ENCODE assay signal across 8 cellular contexts in the genomic region with DNA sequence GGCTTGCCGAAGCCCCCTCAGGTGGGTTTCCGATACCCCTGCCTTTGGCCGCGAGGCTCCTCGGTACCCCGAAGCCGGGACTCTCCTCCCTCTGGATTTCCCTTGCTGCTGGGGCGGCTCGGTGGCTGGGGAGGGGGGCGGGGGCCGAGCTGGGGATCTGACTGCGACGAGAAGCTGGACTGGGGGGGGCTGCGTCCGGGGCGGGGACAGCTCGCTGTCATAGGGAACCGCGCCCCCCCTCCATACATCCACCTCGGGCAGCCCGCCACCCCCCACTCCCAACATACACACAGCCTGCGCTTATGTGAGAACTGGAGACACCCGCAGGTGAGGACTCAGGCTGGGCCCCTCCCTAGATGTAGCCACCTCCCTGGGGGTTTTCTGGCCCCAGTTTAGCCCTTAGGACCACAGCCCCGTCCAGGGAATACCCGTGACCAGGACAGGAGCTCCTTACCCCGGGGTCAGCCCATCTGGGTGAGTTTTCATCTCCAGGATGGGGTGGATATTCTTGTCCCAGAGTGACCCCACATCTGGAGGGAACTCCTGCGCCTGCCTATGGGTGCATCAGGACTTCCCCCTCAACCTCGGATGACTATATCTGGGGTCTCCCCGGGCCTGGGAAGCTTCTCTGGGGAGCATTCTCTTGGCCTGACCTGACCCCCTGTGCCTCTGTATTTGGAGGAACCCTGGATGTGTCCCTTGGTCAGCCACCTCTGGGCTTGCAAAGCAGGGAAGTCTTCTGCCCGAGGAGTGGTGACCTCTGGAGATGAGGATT. TPM values are rescaled to one million over a fixed set of nuclear protein-coding genes. Genes with fewer than 3 reads are reported as not detected.
DNase-seq lines count a peak whose midpoint lies in the region; ATAC-seq, FAIRE-seq and TF ChIP-seq lines count a peak whose summit lies in the region.

No MANE protein-coding gene starts in this region.

- H4K20me1 ChIP-seq in DND-41 (ENCODE audit: insufficient read depth, low read length) (peaks cover 8% of the 10 kb centered on the region; the same call in 1 of the 2 replicates), PC-3 (ENCODE audit: low read length) (no peaks in the 10 kb centered on the region), H1 (replicated peaks in 1 of 2; ENCODE audit: control insufficient read depth in 1 of 2, insufficient read depth in 2 of 2, low read length in 2 of 2) (peaks cover 2 to 4% of the 10 kb centered on the region in 2 experiments)

- no peak for ATAC-seq in DND-41 (ENCODE audit: insufficient read depth, low read depth)
- peak; percentile 14 for ATAC-seq in PC-3
- no peak for ATAC-seq in psoas muscle
- no peak for ATAC-seq in HG02938 (IDR thresholded peaks at IDR 0.05; ENCODE audit: unreplicated experiment)

- H2BK20ac ChIP-seq in H1 (ENCODE audit: low read length), result no peak overlapping the region

- H3K18ac ChIP-seq in H1 (ENCODE audit: extremely low read depth, low read length), result no peak overlapping the region

- intact Hi-C loops in PC-3 (cut with micrococcal nuclease), result loop anchor here (2.0 to 5.0 kb wide), 2 partner anchors 83 to 281 kb away; no protein-coding TSS in a partner anchor
- intact Hi-C loops in psoas muscle (cut with DNase I), result loop anchor here (5.0 kb wide), 3 partner anchors 86 to 281 kb away; partner anchors contain the start of gene AQP6 (in 1 of the 2)

- FAIRE-seq in H1 (lab: Jason Lieb, UNC), result no peak

- TF ChIP-seq RAD21 in H1 (IDR thresholded peaks at IDR 0.05 in 1 of 2, conservative IDR thresholded peaks at IDR 0.05 in 1 of 2; ENCODE audit: low read depth in 2 of 2, low read length in 2 of 2), result no peak

- H3K4me1 ChIP-seq in DND-41 (ENCODE audit: insufficient read depth, low read length), result peaks cover 50% of the 10 kb centered on the region
- peaks cover 11% of the 10 kb centered on the region for H3K4me1 ChIP-seq in PC-3 (ENCODE audit: insufficient read depth, low read length)
- peaks cover 3 to 9% (median 8%) of the 10 kb centered on the region in 4 experiments for H3K4me1 ChIP-seq in H1 (replicated peaks in 1 of 4; ENCODE audit: control insufficient read depth in 3 of 4, insufficient read depth in 4 of 4, low read length in 3 of 4)
- no peaks in the 10 kb centered on the region for H3K4me1 ChIP-seq in psoas muscle

- no peak overlapping the region for H2BK12ac ChIP-seq in H1 (ENCODE audit: low read depth, low read length)

- peak overlapping the region; percentile 89 for H3K4me2 ChIP-seq in DND-41 (ENCODE audit: insufficient read depth, low read length)
- H3K4me2 ChIP-seq in PC-3 (ENCODE audit: low read length), result peak overlapping the region; percentile 94
- H3K4me2 ChIP-seq in H1 (ENCODE audit: insufficient read depth in 1 of 2, low read depth in 2 of 2, low read length in 2 of 2), result peak overlapping the region; percentile 94 to 95

- no peak for TF ChIP-seq CTCF in DND-41 (IDR thresholded peaks at IDR 0.05; ENCODE audit: borderline replicate concordance, extremely low read depth, low read length, poor library complexity, severe bottlenecking)
- no peak for TF ChIP-seq CTCF in PC-3 (conservative IDR thresholded peaks at IDR 0.05; ENCODE audit: low read depth, low read length)
- TF ChIP-seq CTCF in H1 (IDR thresholded peaks at IDR 0.05; ENCODE audit: control extremely low read depth in 1 of 3, insufficient read depth in 1 of 3, low read depth in 1 of 3, low read length in 3 of 3), result no peak
- no peak for TF ChIP-seq CTCF in psoas muscle (IDR thresholded peaks at IDR 0.05)

- peak overlapping the region; percentile 68; the same call in 1 of the 2 replicates for H2AFZ ChIP-seq in DND-41 (ENCODE audit: low read depth, low read length)
- H2AFZ ChIP-seq in PC-3 (ENCODE audit: low read length), result peak overlapping the region; percentile 75
- no peak overlapping the region for H2AFZ ChIP-seq in H1 (ENCODE audit: low read length)

- WGBS in H1 (ENCODE audit: extremely low coverage in 1 of 2, insufficient coverage in 1 of 2, insufficient read length in 1 of 2, insufficient replicate concordance in 2 of 2, low coverage in 1 of 2, low lambda C conversion rate in 2 of 2, missing lambda C conversion rate in 1 of 2), 2 experiments, result 28% methylated on average over 16 of the region's 30 CpGs; no CpG with 5 or more reads in 1 of the 2 experiments
- WGBS in psoas muscle, 3 donors, result 17 to 28% (median 17%) methylated on average over 20 to 30 of the region's 30 CpGs

- H3K27me3 ChIP-seq in DND-41 (ENCODE audit: insufficient read depth, low read length, poor library complexity) (peaks cover 35% of the 10 kb centered on the region), PC-3 (ENCODE audit: low read length) (no peaks in the 10 kb centered on the region), H1 (replicated peaks in 1 of 4; ENCODE audit: control insufficient read depth in 3 of 4, extremely low read depth in 1 of 4, insufficient read depth in 3 of 4, low read length in 3 of 4) (peaks cover 26 to 74% (median 59%) of the 10 kb centered on the region in 4 experiments), psoas muscle (ENCODE audit: insufficient read depth in 3 of 3, low read length in 2 of 3) (peaks cover 0 to 15% (median 0%) of the 10 kb centered on the region in 3 donors)

- DNase-seq in DND-41 (no peak), PC-3 (no peak), H1 (ENCODE audit: low read depth in 1 of 2, low spot score in 2 of 2) (peak in 1 of 2 experiments; percentile 46), psoas muscle (no peak), HUDEP-2 (lab: John Stamatoyannopoulos, UW; ENCODE audit: unreplicated experiment in 76 of 76) (no peak), NCI-H1694 treated with DMSO at 0.1 percent for 48 hours (lab: John Stamatoyannopoulos, UW) (no peak)
- no peak for DNase-seq in activated CD4-positive, alpha-beta T cell treated with anti-CD3 and anti-CD28 coated beads, Interleukin-2, amount 50 U/mL, for 48 hours

- peaks cover 8% of the 10 kb centered on the region for H3K23me2 ChIP-seq in H1 (ENCODE audit: low read depth, low read length)

- H2AK5ac ChIP-seq in H1 (ENCODE audit: low read depth, low read length), result 0 out of 2 replicates have a peak overlapping the region, but pooled peaks have one; percentile 75

- H3K27ac ChIP-seq in DND-41 (ENCODE audit: low read length) (no peak overlapping the region), PC-3 (ENCODE audit: low read length) (no peak overlapping the region), H1 (ENCODE audit: low read depth, low read length) (no peak overlapping the region), psoas muscle (no peak overlapping the region)

- no peak overlapping the region for H3K14ac ChIP-seq in H1 (ENCODE audit: insufficient read length)

- no peak overlapping the region for H4K5ac ChIP-seq in H1 (ENCODE audit: insufficient read length, low read depth, low read length)

- no peak overlapping the region for H2BK120ac ChIP-seq in H1 (replicated peaks; ENCODE audit: low read depth, low read length)

- H3K79me2 ChIP-seq in DND-41 (ENCODE audit: insufficient read depth, low read length), result no peaks in the 10 kb centered on the region
- no peaks in the 10 kb centered on the region for H3K79me2 ChIP-seq in PC-3 (ENCODE audit: low read length)
- no peaks in the 10 kb centered on the region for H3K79me2 ChIP-seq in H1 (ENCODE audit: control insufficient read depth in 1 of 2, insufficient read depth in 2 of 2, low read length in 2 of 2)

- no peak overlapping the region for H2BK5ac ChIP-seq in H1 (ENCODE audit: low read depth, low read length)

- no peaks in the 10 kb centered on the region for H3K36me3 ChIP-seq in DND-41 (ENCODE audit: insufficient read depth, low read length)
- no peaks in the 10 kb centered on the region for H3K36me3 ChIP-seq in PC-3 (ENCODE audit: low read depth, low read length)
- H3K36me3 ChIP-seq in H1 (ENCODE audit: control insufficient read depth in 2 of 4, insufficient read depth in 4 of 4, low read length in 3 of 4), result no peaks in the 10 kb centered on the region
- no peaks in the 10 kb centered on the region for H3K36me3 ChIP-seq in psoas muscle (ENCODE audit: insufficient read depth in 1 of 2, low read depth in 1 of 2)

- H2BK15ac ChIP-seq in H1 (ENCODE audit: low read length), result no peak overlapping the region

- no peaks in the 10 kb centered on the region for H3F3A ChIP-seq in PC-3 (ENCODE audit: low read length, unreplicated experiment)

- no peak for TF ChIP-seq EP300 in H1 (IDR thresholded peaks at IDR 0.05; ENCODE audit: borderline replicate concordance in 1 of 2, low read depth in 2 of 2, low read length in 2 of 2)

- no peak for TF ChIP-seq POLR2A in H1 (IDR thresholded peaks at IDR 0.05; ENCODE audit: control extremely low read depth in 1 of 2, low read depth in 2 of 2, low read length in 2 of 2)

- H3K23ac ChIP-seq in H1 (ENCODE audit: insufficient read length), result no peak overlapping the region

- POLR2A ChIA-PET in PC-3 (lab: Charles Lee; ENCODE audit: unreplicated experiment), result no interaction called here
- POLR2A ChIA-PET in H1 (lab: Charles Lee; ENCODE audit: partially characterized antibody), result interaction anchor here (1.0 to 1.3 kb wide), 2 partner anchors 8 to 19 kb away, joined by 3 to 5 read pairs; no protein-coding TSS in a partner anchor

- CTCF ChIA-PET in PC-3 (lab: Charles Lee) (interaction anchor here (0.6 kb wide), 1 partner anchor 186 kb away, joined by 4 read pairs; no protein-coding TSS in a partner anchor), H1 (lab: Charles Lee; ENCODE audit: partially characterized antibody) (interaction anchor here (0.5 to 22.8 kb wide), 7 partner anchors 14 to 366 kb away, joined by 3 to 420 read pairs (median 6); partner anchors contain the start of genes AQP6 and SMARCD1)

- no TSS peak for BruUV-seq in PC-3 (replicated peaks; lab: Mats Ljungman, UMichigan)

- H3K4ac ChIP-seq in H1 (replicated peaks; ENCODE audit: insufficient read length, low read depth, low read length), result no peak overlapping the region

- H3K9me3 ChIP-seq in DND-41 (ENCODE audit: insufficient read depth, low read length, severe bottlenecking) (no peaks in the 10 kb centered on the region), PC-3 (ENCODE audit: low read length) (no peaks in the 10 kb centered on the region), H1 (ENCODE audit: insufficient read depth in 2 of 2, low read depth in 1 of 2, low read length in 1 of 2) (no peaks in the 10 kb centered on the region), psoas muscle (no peaks in the 10 kb centered on the region)

- H3K79me1 ChIP-seq in H1 (ENCODE audit: low read depth, low read length), result no peaks in the 10 kb centered on the region

- H3K9ac ChIP-seq in DND-41 (ENCODE audit: low read depth, low read length) (peak overlapping the region; percentile 53; the same call in 1 of the 2 replicates), PC-3 (ENCODE audit: low read length) (peak overlapping the region; percentile 40; the same call in 1 of the 2 replicates), H1 (replicated peaks in 1 of 4; ENCODE audit: extremely low read depth in 1 of 4, low read depth in 3 of 4, low read length in 3 of 4) (no peak overlapping the region)

- H4K8ac ChIP-seq in H1 (ENCODE audit: extremely low read depth, insufficient read depth, low read length), result no peak overlapping the region

- H3K9me2 ChIP-seq in PC-3 (replicated peaks; ENCODE audit: low read length), result no peaks in the 10 kb centered on the region

- no peak overlapping the region for H3K56ac ChIP-seq in H1 (replicated peaks; ENCODE audit: insufficient read length, low read depth, low read length)

- H3K4me3 ChIP-seq in DND-41 (ENCODE audit: low read depth in 1 of 2, low read length in 2 of 2) (peak overlapping the region; percentile 10 to 61; a peak in 3 of 4 replicates), PC-3 (ENCODE audit: low read length) (peak overlapping the region; percentile 75), H1 (ENCODE audit: extremely low read depth in 1 of 4, insufficient read depth in 2 of 4, low read depth in 3 of 4, low read length in 4 of 4) (peak overlapping the region; percentile 36 to 74 (median 65); a peak in 7 of 8 replicates), psoas muscle (peak overlapping the region; percentile 79)

- H4K91ac ChIP-seq in H1 (replicated peaks; ENCODE audit: insufficient read length, low read length), result no peak overlapping the region

RNA-seq across cellular contexts. Expression of gene ASIC1, which starts 0.7 kb away (rescaled TPM):
- 6.0 and 6.3 TPM in 2 replicates for total RNA-seq in PC-3 (2014; rRNA removed)
- total RNA-seq in H1 (2021; fragmentation: NEBNext Ultra II Directional; extraction: Animal tissue kit (Norgen Biotek cat#: 25700)), result 1.9 and 2.4 TPM in 2 replicates
- polyA plus RNA-seq in H1 (2011; rRNA removed), result 3.3 and 4.4 TPM in 2 replicates
- 3.1 TPM for polyA plus RNA-seq in H1 (2011; cell fraction: cytosol; rRNA removed)
- polyA plus RNA-seq in H1 (2011; cell fraction: nucleus; rRNA removed), result 7.1 TPM
- polyA plus RNA-seq in H1 (2012, experiment 1 of 2), result 3.3 to 4.8 TPM (median 4.1 TPM) in 4 replicates
- polyA plus RNA-seq in H1 (2012, experiment 2 of 2), result 2.2 TPM
- polyA plus RNA-seq in H1 (2013, experiment 1 of 2), result 2.1 TPM
- polyA plus RNA-seq in H1 (2013, experiment 2 of 2), result 2.3 TPM
- polyA minus RNA-seq in H1 (2011; rRNA and poly(A)+ RNA removed), result 2.6 and 2.9 TPM in 2 replicates
- 1.0 TPM for polyA minus RNA-seq in H1 (2011; cell fraction: cytosol; rRNA and poly(A)+ RNA removed)
- polyA minus RNA-seq in H1 (2011; cell fraction: nucleus; rRNA and poly(A)+ RNA removed), result 4.3 TPM
- under 1 TPM; 0.32 to 0.82 (median 0.60) TPM for total RNA-seq in psoas muscle
- under 1 TPM; 0.20 to 0.29 (median 0.25) TPM for polyA plus RNA-seq in psoas muscle

RNA-seq across cellular contexts. Expression of gene SMARCD1, which starts 27.1 kb away (rescaled TPM):
- 105 and 109 TPM in 2 replicates for total RNA-seq in PC-3 (2014; rRNA removed)
- total RNA-seq in H1 (2021; fragmentation: NEBNext Ultra II Directional; extraction: Animal tissue kit (Norgen Biotek cat#: 25700)), result 128 and 140 TPM in 2 replicates
- polyA plus RNA-seq in H1 (2011; rRNA removed), result 130 and 134 TPM in 2 replicates
- 108 TPM for polyA plus RNA-seq in H1 (2011; cell fraction: cytosol; rRNA removed)
- polyA plus RNA-seq in H1 (2011; cell fraction: nucleus; rRNA removed), result 163 TPM
- polyA plus RNA-seq in H1 (2012, experiment 1 of 2), result 129 to 179 TPM (median 144 TPM) in 4 replicates
- polyA plus RNA-seq in H1 (2012, experiment 2 of 2), result 124 TPM
- polyA plus RNA-seq in H1 (2013, experiment 1 of 2), result 78.3 TPM
- polyA plus RNA-seq in H1 (2013, experiment 2 of 2), result 77.3 TPM
- 188 TPM in 2 replicates for polyA minus RNA-seq in H1 (2011; rRNA and poly(A)+ RNA removed)
- polyA minus RNA-seq in H1 (2011; cell fraction: cytosol; rRNA and poly(A)+ RNA removed), result 160 TPM
- polyA minus RNA-seq in H1 (2011; cell fraction: nucleus; rRNA and poly(A)+ RNA removed), result 105 TPM
- total RNA-seq in psoas muscle, result 10 to 100 TPM; 14.2 to 21.1 (median 17.9) TPM
- 10 to 100 TPM; 11.7 to 20.4 (median 12.3) TPM for polyA plus RNA-seq in psoas muscle

RNA-seq across cellular contexts. Expression of gene RACGAP1, which starts 32.8 kb away (rescaled TPM):
- total RNA-seq in PC-3 (2014; rRNA removed) (95.3 and 97.9 TPM in 2 replicates), psoas muscle (1 to 10 TPM; 4.6 to 6.1 (median 5.2) TPM)
- 63.5 and 66.3 TPM in 2 replicates for total RNA-seq in H1 (2021; fragmentation: NEBNext Ultra II Directional; extraction: Animal tissue kit (Norgen Biotek cat#: 25700))
- polyA plus RNA-seq in H1 (2011; rRNA removed) (17.4 and 18.0 TPM in 2 replicates), psoas muscle (10 to 100 TPM in 1 of 3 donors, 1 to 10 TPM in 2; 3.4 to 15.3 (median 5.5) TPM)
- polyA plus RNA-seq in H1 (2011; cell fraction: cytosol; rRNA removed), result 32.0 TPM
- polyA plus RNA-seq in H1 (2011; cell fraction: nucleus; rRNA removed), result 19.7 TPM
- polyA plus RNA-seq in H1 (2012, experiment 1 of 2), result 35.6 to 54.1 TPM (median 40.0 TPM) in 4 replicates
- 5.7 TPM for polyA plus RNA-seq in H1 (2012, experiment 2 of 2)
- 23.4 TPM for polyA plus RNA-seq in H1 (2013, experiment 1 of 2)
- polyA plus RNA-seq in H1 (2013, experiment 2 of 2), result 24.2 TPM
- 55.5 and 61.2 TPM in 2 replicates for polyA minus RNA-seq in H1 (2011; rRNA and poly(A)+ RNA removed)
- 37.5 TPM for polyA minus RNA-seq in H1 (2011; cell fraction: cytosol; rRNA and poly(A)+ RNA removed)
- polyA minus RNA-seq in H1 (2011; cell fraction: nucleus; rRNA and poly(A)+ RNA removed), result 26.3 TPM

RNA-seq across cellular contexts. Expression of gene GPD1, which starts 45.7 kb away (rescaled TPM):
- total RNA-seq in PC-3 (2014; rRNA removed) (0.11 and 0.40 TPM in 2 replicates), psoas muscle (100 to 1,000 TPM in 3 of 4 donors, 10 to 100 TPM in 1; 92.0 to 221 (median 148) TPM)
- total RNA-seq in H1 (2021; fragmentation: NEBNext Ultra II Directional; extraction: Animal tissue kit (Norgen Biotek cat#: 25700)), result 0.74 and 1.2 TPM in 2 replicates
- polyA plus RNA-seq in H1 (2011; rRNA removed) (0.45 and 0.53 TPM in 2 replicates), psoas muscle (100 to 1,000 TPM in 1 of 3 donors, 10 to 100 TPM in 2; 17.4 to 120 (median 66.0) TPM)
- 0.88 TPM for polyA plus RNA-seq in H1 (2011; cell fraction: cytosol; rRNA removed)
- 1.1 TPM for polyA plus RNA-seq in H1 (2011; cell fraction: nucleus; rRNA removed)
- polyA plus RNA-seq in H1 (2012, experiment 1 of 2), result 0.65 to 1.2 TPM (median 0.89 TPM) in 4 replicates
- polyA plus RNA-seq in H1 (2012, experiment 2 of 2), result 0.84 TPM
- polyA plus RNA-seq in H1 (2013, experiment 1 of 2), result 0.14 TPM
- polyA plus RNA-seq in H1 (2013, experiment 2 of 2), result 0.15 TPM
- polyA minus RNA-seq in H1 (2011; rRNA and poly(A)+ RNA removed), result 0.71 and 3.5 TPM in 2 replicates
- polyA minus RNA-seq in H1 (2011; cell fraction: cytosol; rRNA and poly(A)+ RNA removed), result not detected
- 1.00 TPM for polyA minus RNA-seq in H1 (2011; cell fraction: nucleus; rRNA and poly(A)+ RNA removed)

RNA-seq across cellular contexts. Expression of gene COX14, which starts 54.0 kb away (rescaled TPM):
- total RNA-seq in PC-3 (2014; rRNA removed) (75.7 and 84.7 TPM in 2 replicates), psoas muscle (100 to 1,000 TPM; 101 to 141 (median 115) TPM)
- 38.5 and 40.1 TPM in 2 replicates for total RNA-seq in H1 (2021; fragmentation: NEBNext Ultra II Directional; extraction: Animal tissue kit (Norgen Biotek cat#: 25700))
- polyA plus RNA-seq in H1 (2011; rRNA removed) (84.3 and 102 TPM in 2 replicates), psoas muscle (100 to 1,000 TPM; 132 to 173 (median 132) TPM)
- 79.1 TPM for polyA plus RNA-seq in H1 (2011; cell fraction: cytosol; rRNA removed)
- polyA plus RNA-seq in H1 (2011; cell fraction: nucleus; rRNA removed), result 51.9 TPM
- 47.2 to 55.2 TPM (median 54.2 TPM) in 4 replicates for polyA plus RNA-seq in H1 (2012, experiment 1 of 2)
- polyA plus RNA-seq in H1 (2012, experiment 2 of 2), result 82.9 TPM
- polyA plus RNA-seq in H1 (2013, experiment 1 of 2), result 70.4 TPM
- 71.0 TPM for polyA plus RNA-seq in H1 (2013, experiment 2 of 2)
- polyA minus RNA-seq in H1 (2011; rRNA and poly(A)+ RNA removed), result 22.0 and 26.2 TPM in 2 replicates
- polyA minus RNA-seq in H1 (2011; cell fraction: cytosol; rRNA and poly(A)+ RNA removed), result 15.9 TPM
- polyA minus RNA-seq in H1 (2011; cell fraction: nucleus; rRNA and poly(A)+ RNA removed), result 20.6 TPM

Comparison
In these comparisons a context has a peak if more than half of its experiments do, and no peak if none do; other contexts are left out.
1. H3K9ac ChIP-seq: peak in DND-41 (single experiment) and PC-3 (single experiment); none in H1 (0 of 4).
2. Peak in every context shown above with its lines, with median percentiles within 50 percentile points of each other: H3K4me2 ChIP-seq and H3K4me3 ChIP-seq.